Comparison of ENCODE assay signal across 27 cellular contexts in the genomic region with DNA sequence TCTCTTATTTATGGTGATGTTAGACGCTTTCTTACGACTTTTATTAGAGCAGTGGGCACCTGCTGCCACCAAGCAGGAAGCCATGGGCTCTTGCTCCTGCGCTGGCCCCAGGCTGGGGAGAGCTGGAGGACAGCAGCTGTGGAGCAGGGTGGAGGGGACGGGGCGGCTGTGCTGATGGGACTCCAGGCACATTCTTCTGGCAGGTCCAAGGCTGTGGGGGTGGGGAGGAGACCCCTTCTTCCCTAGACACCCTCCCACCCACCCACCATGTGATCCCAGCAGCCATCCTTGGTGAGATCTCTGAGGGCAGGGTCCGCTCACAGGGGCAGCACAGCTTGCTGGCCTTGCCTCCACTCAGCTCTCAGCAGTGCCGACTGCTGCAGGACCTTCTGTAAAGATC.
"Had no signal": no experiment of that assay in that cellular context is flagged by ENCODE, and none has a peak within 500 bp of the region (broad histone marks: within the 10 kb centered on the region; RNA-seq: fewer than 3 reads in every experiment).

No MANE protein-coding gene starts in this region.

- H3K4me1 Mint-ChIP-seq: stimulated activated effector memory CD8-positive, alpha-beta T cell treated with anti-CD3 and anti-CD28 coated beads, Interleukin-12 subunit alpha, Interleukin-12 subunit beta, amount 100 ng/mL, for 72 hours; stimulated activated memory B cell treated with anti-CD40 and anti-IgM and Interleukin-4, amounts not matched to agents 10 μg/mL and 1 μg/mL and 100 μg/mL, for 72 hours; stimulated activated naive B cell treated with anti-CD40 and anti-IgM and Interleukin-4, amounts not matched to agents 10 μg/mL and 1 μg/mL and 100 μg/mL, for 72 hours; stimulated activated naive CD8-positive, alpha-beta T cell treated with anti-CD3 and anti-CD28 coated beads, Interleukin-15, amount 100 ng/mL, for 72 hours had no signal

- H3K36me3 Mint-ChIP-seq: stimulated activated effector memory CD8-positive, alpha-beta T cell treated with anti-CD3 and anti-CD28 coated beads, Interleukin-12 subunit alpha, Interleukin-12 subunit beta, amount 100 ng/mL, for 72 hours; stimulated activated memory B cell treated with anti-CD40 and anti-IgM and Interleukin-4, amounts not matched to agents 10 μg/mL and 1 μg/mL and 100 μg/mL, for 72 hours; stimulated activated naive B cell treated with anti-CD40 and anti-IgM and Interleukin-4, amounts not matched to agents 10 μg/mL and 1 μg/mL and 100 μg/mL, for 72 hours; type B pancreatic cell had no signal

- ATAC-seq: stimulated activated effector memory CD8-positive, alpha-beta T cell treated with anti-CD3 and anti-CD28 coated beads, Interleukin-12 subunit alpha, Interleukin-12 subunit beta, amount 100 ng/mL, for 72 hours; stimulated activated memory B cell treated with anti-CD40 and anti-IgM and Interleukin-4, amounts not matched to agents 10 μg/mL and 1 μg/mL and 100 μg/mL, for 72 hours; stimulated activated naive B cell treated with anti-CD40 and anti-IgM and Interleukin-4, amounts not matched to agents 10 μg/mL and 1 μg/mL and 100 μg/mL, for 72 hours; stimulated activated naive CD8-positive, alpha-beta T cell treated with anti-CD3 and anti-CD28 coated beads, Interleukin-15, amount 100 ng/mL, for 72 hours; stimulated activated naive CD8-positive, alpha-beta T cell treated with anti-CD3 and anti-CD28 coated beads, Interleukin-15, Interleukin-2, amounts not matched to agents 100 U/mL and 50 U/mL, for 24 hours had no signal

- H3K27me3 ChIP-seq: stomach, suprapubic skin, testis, thyroid gland, tibial artery, tibial nerve, transverse colon, upper lobe of left lung, uterus, vagina had no signal

- H3K27ac ChIP-seq: stomach, suprapubic skin, testis, thoracic aorta, thyroid gland, tibial artery, tibial nerve, transverse colon, upper lobe of left lung, uterus, vagina had no signal

- H3K27ac Mint-ChIP-seq: stimulated activated effector memory CD8-positive, alpha-beta T cell treated with anti-CD3 and anti-CD28 coated beads, Interleukin-12 subunit alpha, Interleukin-12 subunit beta, amount 100 ng/mL, for 72 hours; stimulated activated memory B cell treated with anti-CD40 and anti-IgM and Interleukin-4, amounts not matched to agents 10 μg/mL and 1 μg/mL and 100 μg/mL, for 72 hours; stimulated activated naive B cell treated with anti-CD40 and anti-IgM and Interleukin-4, amounts not matched to agents 10 μg/mL and 1 μg/mL and 100 μg/mL, for 72 hours; stimulated activated naive CD8-positive, alpha-beta T cell treated with anti-CD3 and anti-CD28 coated beads, Interleukin-15, amount 100 ng/mL, for 72 hours; stimulated activated naive CD8-positive, alpha-beta T cell treated with anti-CD3 and anti-CD28 coated beads, Interleukin-15, Interleukin-2, amounts not matched to agents 100 ng/mL and 50 ng/mL, for 24 hours; type B pancreatic cell had no signal

- H3K9me3 ChIP-seq: suprapubic skin, testis, thoracic aorta, thyroid gland, tibial artery, transverse colon, upper lobe of left lung, uterus, vagina had no signal

- H3K4me3 Mint-ChIP-seq: stimulated activated effector memory CD8-positive, alpha-beta T cell treated with anti-CD3 and anti-CD28 coated beads, Interleukin-12 subunit alpha, Interleukin-12 subunit beta, amount 100 ng/mL, for 72 hours; stimulated activated memory B cell treated with anti-CD40 and anti-IgM and Interleukin-4, amounts not matched to agents 10 μg/mL and 1 μg/mL and 100 μg/mL, for 72 hours; stimulated activated naive B cell treated with anti-CD40 and anti-IgM and Interleukin-4, amounts not matched to agents 10 μg/mL and 1 μg/mL and 100 μg/mL, for 72 hours; stimulated activated naive CD8-positive, alpha-beta T cell treated with anti-CD3 and anti-CD28 coated beads, Interleukin-15, amount 100 ng/mL, for 72 hours; stimulated activated naive CD8-positive, alpha-beta T cell treated with anti-CD3 and anti-CD28 coated beads, Interleukin-15, Interleukin-2, amounts not matched to agents 100 ng/mL and 50 ng/mL, for 24 hours; type B pancreatic cell had no signal

- H3K9me3 Mint-ChIP-seq: stimulated activated naive CD8-positive, alpha-beta T cell treated with anti-CD3 and anti-CD28 coated beads, Interleukin-15, amount 100 ng/mL, for 72 hours; stimulated activated naive CD8-positive, alpha-beta T cell treated with anti-CD3 and anti-CD28 coated beads, Interleukin-15, Interleukin-2, amounts not matched to agents 100 ng/mL and 50 ng/mL, for 24 hours; type B pancreatic cell had no signal

- H3K36me3 ChIP-seq: stomach, suprapubic skin, thoracic aorta, thyroid gland, tibial artery, tibial nerve, transverse colon, upper lobe of left lung, uterus, vagina had no signal

- H3K4me3 ChIP-seq: stomach, suprapubic skin, testis, thoracic aorta, thyroid gland, tibial artery, tibial nerve, transverse colon, upper lobe of left lung, uterus, vagina had no signal

- H3K4me1 ChIP-seq: stomach, suprapubic skin, testis, thyroid gland, tibial artery, tibial nerve, transverse colon, upper lobe of left lung, uterus, vagina had no signal

- DNase-seq: stimulated activated CD4-positive, alpha-beta T cell treated with anti-CD3 and anti-CD28 coated beads, Interleukin-2, amount 100 ng/mL, for 48 hours; stimulated activated CD4-positive, alpha-beta T cell treated with anti-CD3 and anti-CD28 coated beads, Interleukin-4, amount 100 ng/mL, for 1 hour; stimulated activated CD4-positive, alpha-beta T cell treated with anti-CD3 and anti-CD28 coated beads, Interleukin-4, amount 100 ng/mL, for 24 hours; stimulated activated CD4-positive, alpha-beta T cell treated with anti-CD3 and anti-CD28 coated beads, Interleukin-4, amount 100 ng/mL, for 4 hours; stimulated activated CD8-positive, alpha-beta memory T cell treated with anti-CD3 and anti-CD28 coated beads, Interleukin-4, amount 100 ng/mL, for 48 hours; stimulated activated naive B cell treated with anti-CD40 and anti-IgM and Interleukin-4, amounts not matched to agents 10 μg/mL and 1 μg/mL and 100 μg/mL, for 72 hours; stimulated activated naive CD4-positive, alpha-beta T cell; stimulated activated naive CD4-positive, alpha-beta T cell treated with Interleukin-2 at 50 U/mL for 16 hours; stimulated activated naive CD8-positive, alpha-beta T cell treated with anti-CD3 and anti-CD28 coated beads, Interleukin-15, amount 100 ng/mL, for 72 hours; stimulated activated naive CD8-positive, alpha-beta T cell treated with anti-CD3 and anti-CD28 coated beads, Interleukin-15, Interleukin-2, amounts not matched to agents 100 U/mL and 50 U/mL, for 24 hours; stomach; substantia nigra; testis; thyroid gland; tibial artery; transverse colon; trophoblast cell; upper lobe of left lung; uterus had no signal
